ENCODE assay signal across 23 cellular contexts in the genomic region with DNA sequence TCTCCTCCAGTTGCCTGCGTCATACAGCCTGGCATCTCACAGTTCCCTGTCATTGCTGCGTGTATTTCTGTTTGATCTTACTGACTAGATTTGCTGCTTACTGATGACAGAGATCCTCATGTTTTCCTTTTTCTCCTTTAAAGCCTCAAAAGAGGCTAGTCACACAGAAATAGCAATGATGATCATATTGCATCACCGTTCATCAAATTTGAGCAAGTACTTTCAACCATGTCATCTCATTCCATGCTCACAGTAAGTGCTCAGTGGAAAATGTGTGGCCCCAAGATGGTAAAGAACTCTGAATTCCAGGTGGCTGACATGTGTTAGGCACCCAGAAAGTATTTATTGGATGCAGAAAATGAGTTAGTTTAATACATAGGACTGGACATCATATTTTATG.
"Had no signal": no experiment of that assay in that cellular context is flagged by ENCODE, and none has a peak within 500 bp of the region (broad histone marks: within the 10 kb centered on the region; RNA-seq: fewer than 3 reads in every experiment).

No MANE protein-coding gene starts in this region.

- H3K36me3 Mint-ChIP-seq: natural killer cell treated with Interleukin-12 subunit alpha and Interleukin-12 subunit beta and Interleukin-15 and Interleukin-18, amount 100 ng/mL, for 72 hours had no signal

- H3K27ac Mint-ChIP-seq: activated CD4-positive, alpha-beta T cell treated with anti-CD3 and anti-CD28 coated beads for 36 hours; activated naive CD8-positive, alpha-beta T cell; activated T-cell treated with anti-CD3 and anti-CD28 coated beads, Interleukin-2, amount 50 U/mL, for 72 hours; immature natural killer cell; natural killer cell treated with Interleukin-12 subunit alpha and Interleukin-12 subunit beta and Interleukin-15 and Interleukin-18, amount 100 ng/mL, for 72 hours; progenitor cell of endocrine pancreas had no signal

- H3K27me3 Mint-ChIP-seq: activated CD4-positive, alpha-beta T cell treated with anti-CD3 and anti-CD28 coated beads for 36 hours; activated naive CD8-positive, alpha-beta T cell; progenitor cell of endocrine pancreas had no signal

- H3K9me3 Mint-ChIP-seq: activated T-cell treated with anti-CD3 and anti-CD28 coated beads, Interleukin-2, amount 50 U/mL, for 72 hours; immature natural killer cell; natural killer cell treated with Interleukin-12 subunit alpha and Interleukin-12 subunit beta and Interleukin-15 and Interleukin-18, amount 100 ng/mL, for 72 hours had no signal

- DNase-seq: activated CD4-positive, alpha-beta T cell treated with anti-CD3 and anti-CD28 coated beads for 36 hours; activated CD8-positive, alpha-beta memory T cell treated with anti-CD3 and anti-CD28 coated beads, Interleukin-2, amount 50 U/mL, for 48 hours; activated gamma-delta T cell; activated T-cell treated with anti-CD3 and anti-CD28 coated beads, Interleukin-2, amount 50 U/mL, for 72 hours; anterior cingulate cortex; cerebellar nuclear complex; effector memory CD4-positive, alpha-beta T cell; gastrocnemius medialis; heart left ventricle; immature natural killer cell; mesendoderm; stimulated activated CD4-positive, alpha-beta T cell treated with anti-CD3 and anti-CD28 coated beads, Interleukin-15, amount 100 ng/mL, for 24 hours; stimulated activated CD4-positive, alpha-beta T cell treated with anti-CD3 and anti-CD28 coated beads, Interleukin-4, amount 100 ng/mL, for 1 hour; stimulated activated naive CD4-positive, alpha-beta T cell treated with Interleukin-2 at 50 U/mL for 16 hours; substantia nigra; uterus; WERI-Rb-1 had no signal

- H3K4me3 ChIP-seq: gastrocnemius medialis, heart left ventricle, right atrium auricular region, skin epidermis, tibial nerve, uterus had no signal

- H3K4me3 Mint-ChIP-seq: activated CD4-positive, alpha-beta T cell treated with anti-CD3 and anti-CD28 coated beads for 36 hours; activated naive CD8-positive, alpha-beta T cell; activated T-cell treated with anti-CD3 and anti-CD28 coated beads, Interleukin-2, amount 50 U/mL, for 72 hours; immature natural killer cell; natural killer cell treated with Interleukin-12 subunit alpha and Interleukin-12 subunit beta and Interleukin-15 and Interleukin-18, amount 100 ng/mL, for 72 hours had no signal
